ENCODE assay signal across 11 cellular contexts in the genomic region with DNA sequence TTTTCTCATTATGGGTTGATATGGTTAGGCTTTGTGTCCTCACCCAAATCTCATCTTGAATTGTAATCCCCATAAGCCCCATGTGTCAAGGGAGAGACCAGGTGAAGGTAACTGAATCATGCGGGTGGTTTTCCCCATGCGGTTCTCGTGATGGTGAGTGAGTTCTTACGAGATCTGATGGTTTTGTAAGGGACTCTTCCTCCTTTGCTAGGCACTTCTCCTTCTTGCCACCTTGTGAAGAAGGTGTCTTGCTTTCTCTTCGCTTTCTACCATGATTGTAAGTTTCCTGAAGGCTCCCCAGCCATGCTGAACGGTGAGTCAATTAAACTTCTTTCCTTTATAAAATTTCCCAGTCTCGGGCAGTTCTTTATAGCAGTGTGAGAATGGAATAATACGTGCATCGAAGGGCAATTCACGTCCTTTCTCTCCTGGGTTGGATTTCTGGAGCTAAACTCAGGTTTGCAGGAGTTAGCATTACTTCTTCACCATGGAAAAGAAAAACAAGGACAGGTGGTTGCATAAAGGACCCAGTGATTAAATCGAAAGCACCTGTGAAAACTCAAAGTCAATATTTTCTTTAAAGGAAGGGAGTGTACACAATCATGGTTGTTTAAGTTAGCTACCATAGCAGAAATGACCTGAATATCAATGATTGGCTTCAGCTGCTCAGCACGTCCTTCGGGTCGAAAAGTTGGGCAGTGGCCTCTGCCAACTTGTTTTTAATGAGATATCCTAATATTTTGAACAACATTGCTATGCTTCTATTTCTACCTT. TPM values are rescaled to one million over a fixed set of nuclear protein-coding genes. Genes with fewer than 3 reads are reported as not detected.
DNase-seq lines count a peak whose midpoint lies in the region; ATAC-seq, FAIRE-seq and TF ChIP-seq lines count a peak whose summit lies in the region.
"Had no signal": no experiment of that assay in that cellular context is flagged by ENCODE, and none has a peak within 500 bp of the region (broad histone marks: within the 10 kb centered on the region; RNA-seq: fewer than 3 reads in every experiment).

No MANE protein-coding gene starts in this region.

- no peaks in the 10 kb centered on the region for H3K9me3 Mint-ChIP-seq in CD8-positive, alpha-beta memory T cell

- peaks cover 79 to 91% (median 90%) of the 10 kb centered on the region in 3 donors for H3K4me1 Mint-ChIP-seq in CD8-positive, alpha-beta memory T cell

- H3K4me2 ChIP-seq in HepG2 (ENCODE audit: low read depth, low read length): no peak overlapping the region

- no peaks in the 10 kb centered on the region for H3K27me3 Mint-ChIP-seq in CD8-positive, alpha-beta memory T cell

- intact Hi-C loops in HepG2 (cut with micrococcal nuclease; ENCODE audit: unreplicated experiment): no loop called here

- H4K20me1 ChIP-seq in HepG2 (ENCODE audit: insufficient read depth, low read length): no peaks in the 10 kb centered on the region

- POLR2A ChIA-PET in CD8-positive, alpha-beta memory T cell (lab: Charles Lee): no interaction called here
- POLR2A ChIA-PET in HepG2 (lab: Yijun Ruan, JAX): no interaction called here

- peaks cover 16 to 37% (median 23%) of the 10 kb centered on the region in 3 donors for H3K36me3 Mint-ChIP-seq in CD8-positive, alpha-beta memory T cell

- no peaks in the 10 kb centered on the region for H3K27me3 ChIP-seq in CD8-positive, alpha-beta memory T cell (ENCODE audit: insufficient read depth, low read length, poor library complexity, severe bottlenecking)
- 0 out of 5 replicates have a peak, but pooled peaks cover 0 to 4% of the 10 kb centered on the region in 2 experiments for H3K27me3 ChIP-seq in HepG2 (ENCODE audit: control insufficient read depth in 1 of 2, insufficient read depth in 2 of 2, low read length in 2 of 2)

- no peak for DNase-seq in CD8-positive, alpha-beta memory T cell
- DNase-seq in NCI-H69 (lab: John Stamatoyannopoulos, UW) (peak; percentile 86), HepG2 (ENCODE audit: low spot score) (no peak), NK-92 (lab: John Stamatoyannopoulos, UW; ENCODE audit: unreplicated experiment) (no peak), NCI-H1092 treated with DMSO at 0.1 percent for 48 hours (lab: John Stamatoyannopoulos, UW) (no peak)
- DNase-seq in stimulated activated CD4-positive, alpha-beta T cell treated with anti-CD3 and anti-CD28 coated beads, Interleukin-4, amount 100 ng/mL, for 4 hours: no peak
- DNase-seq in activated CD4-positive, alpha-beta T cell treated with anti-CD3 and anti-CD28 coated beads for 1 hour: no peak
- DNase-seq: hippocampal formation had no signal

- FAIRE-seq in HepG2 (lab: Jason Lieb, UNC): peak; percentile 60
- FAIRE-seq: astrocyte, urothelium cell line had no signal

- in situ Hi-C loops in HepG2 (cut with HindIII; ENCODE audit: extremely low pct_ligation_motif_present, low pct_unique_long_range_greater_than_20kb): no loop called here

- H3K27ac Mint-ChIP-seq in CD8-positive, alpha-beta memory T cell: peak overlapping the region; percentile 87 to 99 (median 95)

- no TSS peak for BruUV-seq in HepG2 (replicated peaks; lab: Mats Ljungman, UMichigan)

- no peaks in the 10 kb centered on the region for H3K9me3 ChIP-seq in CD8-positive, alpha-beta memory T cell (ENCODE audit: low read length)
- no peaks in the 10 kb centered on the region for H3K9me3 ChIP-seq in HepG2 (ENCODE audit: low read length)

- no peaks in the 10 kb centered on the region for H3K79me2 ChIP-seq in HepG2 (ENCODE audit: insufficient read depth, low read length)

- TF ChIP-seq POLR2A in HepG2 (IDR thresholded peaks at IDR 0.05; ENCODE audit: insufficient read depth in 1 of 2, low read depth in 2 of 2, low read length in 2 of 2): no peak

- no peak overlapping the region for H3K9ac ChIP-seq in HepG2 (ENCODE audit: insufficient read depth, low read depth, low read length)

- no peak for TF ChIP-seq RAD21 in HepG2 (CRISPR knock-in tag; IDR thresholded peaks at IDR 0.05)

- TF ChIP-seq EP300 in HepG2 (IDR thresholded peaks at IDR 0.05; ENCODE audit: low read depth in 2 of 2, low read length in 2 of 2) (no peak), HepG2 (CRISPR knock-in tag; IDR thresholded peaks at IDR 0.05; ENCODE audit: borderline replicate concordance) (no peak)

- H3K36me3 ChIP-seq in CD8-positive, alpha-beta memory T cell (ENCODE audit: insufficient read depth, low read length): no peaks in the 10 kb centered on the region
- H3K36me3 ChIP-seq in HepG2 (replicated peaks in 1 of 2; ENCODE audit: control insufficient read depth in 1 of 2, insufficient read depth in 2 of 2, low read length in 2 of 2): no peaks in the 10 kb centered on the region

- H3K4me1 ChIP-seq in CD8-positive, alpha-beta memory T cell (ENCODE audit: insufficient read depth, low read length): peaks cover 42% of the 10 kb centered on the region
- no peaks in the 10 kb centered on the region for H3K4me1 ChIP-seq in HepG2 (ENCODE audit: insufficient read depth, low read length)

- H3K4me3 ChIP-seq in CD8-positive, alpha-beta memory T cell (ENCODE audit: low read length): no peak overlapping the region
- no peak overlapping the region for H3K4me3 ChIP-seq in HepG2 (replicated peaks in 1 of 3; ENCODE audit: insufficient read depth in 1 of 3, low read depth in 2 of 3, low read length in 3 of 3)

- no peak overlapping the region for H3K27ac ChIP-seq in CD8-positive, alpha-beta memory T cell (ENCODE audit: low read depth, low read length)
- H3K27ac ChIP-seq in HepG2 (ENCODE audit: extremely low read length, insufficient read depth, low read length): no peak overlapping the region

- no peak for TF ChIP-seq CTCF in HepG2 (CRISPR knock-in tag; IDR thresholded peaks at IDR 0.05)

- CTCF ChIA-PET in CD8-positive, alpha-beta memory T cell (lab: Charles Lee): interaction anchor here (1.2 kb wide), 1 partner anchor 31 kb away, joined by 3 read pairs; no protein-coding TSS in a partner anchor
- CTCF ChIA-PET in HepG2 (lab: Yijun Ruan, JAX; ENCODE audit: low intra/inter-chr PET ratio, low total read pairs): no interaction called here

- 15% methylated on average over 14 of the region's 14 CpGs for WGBS in HepG2 (ENCODE audit: low lambda C conversion rate)

- no peak overlapping the region for H2AFZ ChIP-seq in HepG2 (ENCODE audit: low read length)

- peak overlapping the region in 3 of 7 donors; percentile 15 to 59 (median 20) for H3K4me3 Mint-ChIP-seq in CD8-positive, alpha-beta memory T cell

- ATAC-seq in GM18867 (IDR thresholded peaks at IDR 0.05; ENCODE audit: unreplicated experiment) (peak; percentile 24), HepG2 (no peak)

TF ChIP-seq in HepG2, 621 proteins besides CTCF, POLR2A, EP300 and RAD21 (continues in another document):
- TF ChIP-seq, protein P1, sequence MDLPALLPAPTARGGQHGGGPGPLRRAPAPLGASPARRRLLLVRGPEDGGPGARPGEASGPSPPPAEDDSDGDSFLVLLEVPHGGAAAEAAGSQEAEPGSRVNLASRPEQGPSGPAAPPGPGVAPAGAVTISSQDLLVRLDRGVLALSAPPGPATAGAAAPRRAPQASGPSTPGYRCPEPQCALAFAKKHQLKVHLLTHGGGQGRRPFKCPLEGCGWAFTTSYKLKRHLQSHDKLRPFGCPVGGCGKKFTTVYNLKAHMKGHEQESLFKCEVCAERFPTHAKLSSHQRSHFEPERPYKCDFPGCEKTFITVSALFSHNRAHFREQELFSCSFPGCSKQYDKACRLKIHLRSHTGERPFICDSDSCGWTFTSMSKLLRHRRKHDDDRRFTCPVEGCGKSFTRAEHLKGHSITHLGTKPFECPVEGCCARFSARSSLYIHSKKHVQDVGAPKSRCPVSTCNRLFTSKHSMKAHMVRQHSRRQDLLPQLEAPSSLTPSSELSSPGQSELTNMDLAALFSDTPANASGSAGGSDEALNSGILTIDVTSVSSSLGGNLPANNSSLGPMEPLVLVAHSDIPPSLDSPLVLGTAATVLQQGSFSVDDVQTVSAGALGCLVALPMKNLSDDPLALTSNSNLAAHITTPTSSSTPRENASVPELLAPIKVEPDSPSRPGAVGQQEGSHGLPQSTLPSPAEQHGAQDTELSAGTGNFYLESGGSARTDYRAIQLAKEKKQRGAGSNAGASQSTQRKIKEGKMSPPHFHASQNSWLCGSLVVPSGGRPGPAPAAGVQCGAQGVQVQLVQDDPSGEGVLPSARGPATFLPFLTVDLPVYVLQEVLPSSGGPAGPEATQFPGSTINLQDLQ (CRISPR knock-in tag; IDR thresholded peaks at IDR 0.05): no peak
- TF ChIP-seq FOXK1 (CRISPR knock-in tag; IDR thresholded peaks at IDR 0.05; ENCODE audit: borderline replicate concordance, low read depth): no peak
- TF ChIP-seq ZNF496 (CRISPR knock-in tag; IDR thresholded peaks at IDR 0.05; ENCODE audit: insufficient replicate concordance): no peak

RNA-seq across cellular contexts. Expression of a gene that starts 54.1 kb away (rescaled TPM):
- 10 to 100 TPM; 37.1 to 39.1 TPM for total RNA-seq in CD8-positive, alpha-beta memory T cell
- 141 TPM for polyA plus RNA-seq in CD8-positive, alpha-beta memory T cell
- total RNA-seq in HepG2 (2016; rRNA removed; fragmentation: Illumina TruSeq; extraction: Trizol): not detected in 2 replicates
- total RNA-seq in HepG2 (2016; cell fraction: cytosol; rRNA removed; fragmentation: Illumina TruSeq; extraction: Trizol; ENCODE audit: low read depth): not detected in 2 replicates
- not detected in 2 replicates for total RNA-seq in HepG2 (2016; cell fraction: insoluble cytoplasmic fraction; rRNA removed; fragmentation: Illumina TruSeq; extraction: Trizol)
- not detected in 2 replicates for total RNA-seq in HepG2 (2016; cell fraction: membrane; rRNA removed; fragmentation: Illumina TruSeq; extraction: Trizol)
- total RNA-seq in HepG2 (2016; cell fraction: nucleus; rRNA removed; fragmentation: Illumina TruSeq; extraction: Trizol): not detected in 2 replicates
- polyA plus RNA-seq in HepG2 (2011; rRNA removed): 0.01 TPM in 1 of 2 replicates, not detected in the other
- polyA plus RNA-seq in HepG2 (2011; cell fraction: cytosol; rRNA removed): 0.07 and 0.10 TPM in 2 replicates
- polyA plus RNA-seq in HepG2 (2011; cell fraction: nucleus; rRNA removed): not detected in 2 replicates
- not detected in 2 replicates for polyA plus RNA-seq in HepG2 (2012)
- not detected in 2 replicates for polyA plus RNA-seq in HepG2 (2016; cell fraction: cytosol; fragmentation: Illumina TruSeq; extraction: Trizol; ENCODE audit: low read depth)
- 0.04 TPM in 1 of 2 replicates, not detected in the other for polyA plus RNA-seq in HepG2 (2016; cell fraction: insoluble cytoplasmic fraction; fragmentation: Illumina TruSeq; extraction: Trizol; ENCODE audit: low read depth)
- polyA plus RNA-seq in HepG2 (2016; cell fraction: membrane; fragmentation: Illumina TruSeq; extraction: Trizol; ENCODE audit: low read depth): 0.05 TPM in 1 of 2 replicates, not detected in the other
- polyA plus RNA-seq in HepG2 (2016; cell fraction: nucleus; fragmentation: Illumina TruSeq; extraction: Trizol; ENCODE audit: insufficient read depth, low read depth): not detected in 2 replicates
- polyA minus RNA-seq in HepG2 (2011; rRNA and poly(A)+ RNA removed; ENCODE audit: low replicate concordance): 4.4 TPM in 1 of 2 replicates, not detected in the other
- not detected in 2 replicates for polyA minus RNA-seq in HepG2 (2011; cell fraction: cytosol; rRNA and poly(A)+ RNA removed)
- not detected in 2 replicates for polyA minus RNA-seq in HepG2 (2011; cell fraction: nucleus; rRNA and poly(A)+ RNA removed)

Comparison
In these comparisons a context has a peak if more than half of its experiments do, and no peak if none do; other contexts are left out.
1. RNA of a gene that starts 54.1 kb away (total RNA-seq): 37.1 to 39.1 TPM in CD8-positive, alpha-beta memory T cell; not detected in HepG2; every median in the first group is over 10 times any median in the second.